In the genomic region with DNA sequence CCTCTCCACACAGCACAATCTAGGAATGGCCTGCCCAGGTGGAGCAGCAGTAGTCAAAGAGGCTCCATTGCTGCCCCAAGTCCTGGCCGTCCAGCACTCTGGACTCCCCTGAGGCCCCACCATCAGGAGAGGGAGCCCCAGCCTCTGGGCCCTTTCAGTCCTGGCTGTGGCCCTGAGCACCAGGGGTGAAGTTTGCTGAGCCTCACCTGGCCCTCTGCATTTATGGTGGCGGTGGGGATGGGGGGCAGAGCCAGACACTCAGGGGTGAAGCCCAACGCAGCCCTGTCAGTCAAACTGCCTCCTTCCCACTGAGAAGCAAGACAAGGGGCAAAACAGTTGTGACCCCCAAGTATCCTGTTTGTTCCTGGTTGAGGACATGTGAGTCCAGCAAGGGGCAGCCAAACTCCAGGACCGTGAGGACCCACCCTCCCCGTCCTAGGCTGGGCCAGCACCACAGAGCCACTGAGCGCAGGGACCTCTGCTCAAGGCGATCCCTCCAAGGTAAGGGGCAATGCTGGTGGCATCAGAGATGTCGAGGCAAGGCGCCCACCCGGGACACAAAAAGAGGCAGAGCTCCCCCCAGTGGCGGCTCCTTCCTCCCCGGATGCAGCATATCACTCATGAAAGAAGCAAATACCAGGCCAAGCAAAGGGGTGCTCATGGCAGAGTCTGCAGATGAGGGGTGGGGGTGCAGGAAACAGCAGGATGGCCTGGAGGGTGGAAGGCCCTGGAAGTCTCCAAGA, we compare ENCODE assay signal across 7 cellular contexts. TPM values are rescaled to one million over a fixed set of nuclear protein-coding genes. Genes with fewer than 3 reads are reported as not detected.
DNase-seq lines count a peak whose midpoint lies in the region; ATAC-seq and TF ChIP-seq lines count a peak whose summit lies in the region.

No MANE protein-coding gene starts in this region.

- ATAC-seq in naive thymus-derived CD4-positive, alpha-beta T cell, result peak; percentile 58
- ATAC-seq in GM18868 (IDR thresholded peaks at IDR 0.05; ENCODE audit: unreplicated experiment), result no peak

- no peak overlapping the region for H3K4me3 ChIP-seq in naive thymus-derived CD4-positive, alpha-beta T cell (ENCODE audit: low read length)

- no peak overlapping the region for H3K4me3 Mint-ChIP-seq in naive thymus-derived CD4-positive, alpha-beta T cell

- H3K4me1 Mint-ChIP-seq in naive thymus-derived CD4-positive, alpha-beta T cell, result peaks cover 0 to 2% (median 0%) of the 10 kb centered on the region in 7 donors

- H3K27me3 ChIP-seq in naive thymus-derived CD4-positive, alpha-beta T cell (ENCODE audit: control insufficient read depth in 2 of 2, insufficient read depth in 2 of 2, low read length in 2 of 2), result no peaks in the 10 kb centered on the region

- DNase-seq in GM10248 (ENCODE audit: extremely low spot score) (peak; percentile 84), MV-4-11 (lab: John Stamatoyannopoulos, UW) (peak; percentile 12), superior temporal gyrus (ENCODE audit: extremely low spot score) (peak; percentile 37)
- DNase-seq in activated CD4-positive, alpha-beta T cell treated with anti-CD3 and anti-CD28 coated beads, Interleukin-2, amount 50 U/mL, for 4 hours, result peak; percentile 44 to 58
- peak; percentile 43 for DNase-seq in effector CD8-positive, alpha-beta T cell (lab: John Stamatoyannopoulos, UW)
- peak in 7 of 9 donors; percentile 36 to 58 (median 45) for DNase-seq in naive thymus-derived CD4-positive, alpha-beta T cell

- POLR2A ChIA-PET in GM10248 (lab: Yijun Ruan, JAX), result interaction anchor here (0.6 kb wide), 1 partner anchor 393 kb away, joined by 3 read pairs; no protein-coding TSS in a partner anchor
- POLR2A ChIA-PET in naive thymus-derived CD4-positive, alpha-beta T cell (lab: Charles Lee), result no interaction called here

- H3K36me3 ChIP-seq in naive thymus-derived CD4-positive, alpha-beta T cell (ENCODE audit: control insufficient read depth in 2 of 3, insufficient read depth in 3 of 3, low read length in 3 of 3), result peaks cover 0 to under 1% (median 0%) of the 10 kb centered on the region in 3 experiments

- H3K9me3 ChIP-seq in naive thymus-derived CD4-positive, alpha-beta T cell (ENCODE audit: control insufficient read depth in 2 of 3, low read length in 3 of 3), result no peaks in the 10 kb centered on the region

- CTCF ChIA-PET in GM10248 (lab: Yijun Ruan, JAX), result interaction anchor here (0.9 to 2.9 kb wide), 9 partner anchors 11 to 393 kb away, joined by 3 to 27 read pairs (median 4); no protein-coding TSS in a partner anchor
- CTCF ChIA-PET in naive thymus-derived CD4-positive, alpha-beta T cell (lab: Charles Lee), result interaction anchor here (1.2 kb wide), 1 partner anchor 224 kb away, joined by 6 read pairs; no protein-coding TSS in a partner anchor

- H3K4me1 ChIP-seq in naive thymus-derived CD4-positive, alpha-beta T cell (ENCODE audit: control insufficient read depth in 2 of 2, insufficient read depth in 2 of 2, low read length in 2 of 2), result no peaks in the 10 kb centered on the region

- H3K27ac ChIP-seq in naive thymus-derived CD4-positive, alpha-beta T cell (ENCODE audit: low read depth, low read length), result no peak overlapping the region

- no peaks in the 10 kb centered on the region for H3K9me3 Mint-ChIP-seq in naive thymus-derived CD4-positive, alpha-beta T cell

- H3K27me3 Mint-ChIP-seq in naive thymus-derived CD4-positive, alpha-beta T cell, result no peaks in the 10 kb centered on the region

- H3K27ac Mint-ChIP-seq in naive thymus-derived CD4-positive, alpha-beta T cell, result peak overlapping the region in 3 of 9 donors; percentile 39 to 75 (median 71)

- intact Hi-C loops in naive thymus-derived CD4-positive, alpha-beta T cell (cut with micrococcal nuclease), result loop anchor here (1.0 to 2.0 kb wide), 3 partner anchors 142 to 393 kb away; no protein-coding TSS in a partner anchor

- no peaks in the 10 kb centered on the region for H3K36me3 Mint-ChIP-seq in naive thymus-derived CD4-positive, alpha-beta T cell

- peak; percentile 71 for TF ChIP-seq CTCF in GM10248 (IDR thresholded peaks at IDR 0.05; ENCODE audit: control extremely low read depth, extremely low read depth, low read depth, missing control alignments)

RNA-seq across cellular contexts. Expression of a gene that starts 4.8 kb away (rescaled TPM):
- total RNA-seq in naive thymus-derived CD4-positive, alpha-beta T cell, result 10 to 100 TPM in 2 of 5 experiments, 1 to 10 TPM in 2, under 1 TPM in 1; 0.53 to 11.0 (median 4.0) TPM
- 1 to 10 TPM; 3.0 to 3.8 TPM for polyA plus RNA-seq in naive thymus-derived CD4-positive, alpha-beta T cell

Comparison
In these comparisons a context has a peak if more than half of its experiments do, and no peak if none do; other contexts are left out.
1. DNase-seq: peak in every context shown above with its lines; median percentile 84 in GM10248; 51 in activated CD4-positive, alpha-beta T cell treated with anti-CD3 and anti-CD28 coated beads, Interleukin-2, amount 50 U/mL, for 4 hours; 45 in naive thymus-derived CD4-positive, alpha-beta T cell; 43 in effector CD8-positive, alpha-beta T cell; 37 in superior temporal gyrus; 12 in MV-4-11.